ENCODE assay signal across 21 cellular contexts in the genomic region with DNA sequence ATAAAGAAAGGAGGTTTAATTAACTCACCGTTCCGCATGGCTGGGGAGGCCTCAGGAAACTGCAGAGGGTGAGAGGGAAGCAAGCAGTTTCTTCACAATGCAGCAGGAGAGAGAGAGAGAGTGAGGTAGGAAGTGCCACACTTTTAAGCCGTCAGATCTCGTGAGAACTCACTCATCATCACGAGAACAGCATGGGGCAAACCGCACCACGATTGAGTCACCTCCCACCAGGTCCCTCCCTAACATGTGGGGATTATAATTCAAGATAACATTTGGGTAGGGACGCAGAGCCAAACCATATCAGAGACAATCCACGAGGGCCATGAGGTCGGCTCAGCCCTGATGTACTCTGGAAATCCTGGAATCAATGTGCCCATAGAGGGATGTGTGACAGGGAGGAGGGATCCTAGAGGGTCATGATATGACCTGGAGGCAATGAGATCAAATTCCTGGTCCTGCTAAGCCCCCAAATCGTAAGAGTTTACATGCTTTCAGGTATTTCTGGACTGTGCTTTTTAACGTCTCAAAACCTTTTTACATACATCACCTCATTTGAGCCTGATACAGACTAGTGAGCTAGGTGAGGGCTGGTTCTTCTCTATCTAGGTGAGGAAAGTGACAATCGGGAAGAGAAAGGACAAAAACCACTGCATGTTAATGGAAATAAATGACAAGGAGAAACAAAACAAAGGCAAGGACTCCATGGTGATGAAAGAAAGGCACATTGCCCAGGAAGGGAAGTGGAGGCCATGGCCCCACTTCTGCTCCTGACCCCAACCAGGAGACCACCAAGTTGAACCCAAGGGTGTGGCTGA. TPM values are rescaled to one million over a fixed set of nuclear protein-coding genes. Genes with fewer than 3 reads are reported as not detected.
DNase-seq lines count a peak whose midpoint lies in the region; ATAC-seq and TF ChIP-seq lines count a peak whose summit lies in the region.
"Had no signal": no experiment of that assay in that cellular context is flagged by ENCODE, and none has a peak within 500 bp of the region (broad histone marks: within the 10 kb centered on the region; RNA-seq: fewer than 3 reads in every experiment).

No MANE protein-coding gene starts in this region.

- H3K4me1 ChIP-seq in A673 (ENCODE audit: insufficient read depth, low read length, poor library complexity, severe bottlenecking) (no peaks in the 10 kb centered on the region), SJCRH30 (no peaks in the 10 kb centered on the region)
- H3K4me1 ChIP-seq: Peyer's patch, upper lobe of left lung had no signal

- ATAC-seq in Right ventricle myocardium superior (ENCODE audit: poor library complexity) (no peak), HG02938 (IDR thresholded peaks at IDR 0.05; ENCODE audit: unreplicated experiment) (no peak)

- H3K4me3 ChIP-seq in A673 (ENCODE audit: low read depth, low read length, poor library complexity, severe bottlenecking): no peak overlapping the region
- H3K4me3 ChIP-seq in SJCRH30: peak overlapping the region; percentile 40
- H3K4me3 ChIP-seq: Peyer's patch, upper lobe of left lung had no signal

- no peak for TF ChIP-seq CTCF in A673 (conservative IDR thresholded peaks at IDR 0.05; ENCODE audit: low read depth, low read length)

- H3K36me3 ChIP-seq in A673 (ENCODE audit: insufficient read depth, low read length, poor library complexity, severe bottlenecking): no peaks in the 10 kb centered on the region
- no peaks in the 10 kb centered on the region for H3K36me3 ChIP-seq in SJCRH30
- H3K36me3 ChIP-seq: Peyer's patch, upper lobe of left lung had no signal

- DNase-seq in A673 (ENCODE audit: low spot score): peak; percentile 18
- DNase-seq in HK-2 (ENCODE audit: unreplicated experiment): peak; percentile 73
- peak; percentile 30 to 62 for DNase-seq in SJCRH30
- DNase-seq in iris pigment epithelial cell (ENCODE audit: low read depth): peak; percentile 30
- DNase-seq in Right ventricle myocardium superior: no peak
- no peak for DNase-seq in T-helper 2 cell
- no peak for DNase-seq in NCI-H2081 (lab: John Stamatoyannopoulos, UW)
- DNase-seq: activated CD4-positive, alpha-beta T cell treated with anti-CD3 and anti-CD28 coated beads, Interleukin-2, amount 50 U/mL, for 48 hours; amniotic stem cell; cortex of kidney; DMS 273 treated with DMSO at 0.1 percent for 48 hours; islet precursor cell; Kasumi-1; Peyer's patch; retina; stimulated activated CD4-positive, alpha-beta T cell treated with anti-CD3 and anti-CD28 coated beads, Interleukin-1b, Interleukin-23, amount 100 ng/mL, for 48 hours; upper lobe of left lung had no signal

- H3K9me3 ChIP-seq in A673 (ENCODE audit: low read depth, low read length, poor library complexity, severe bottlenecking) (no peaks in the 10 kb centered on the region), SJCRH30 (replicated peaks) (no peaks in the 10 kb centered on the region)
- H3K9me3 ChIP-seq: Peyer's patch, upper lobe of left lung had no signal

- CTCF ChIA-PET in A673 (lab: Charles Lee): no interaction called here

- H3K27me3 ChIP-seq in A673 (replicated peaks; ENCODE audit: insufficient read depth, low read depth, low read length, poor library complexity) (peaks cover 5% of the 10 kb centered on the region), SJCRH30 (no peaks in the 10 kb centered on the region)
- H3K27me3 ChIP-seq: Peyer's patch, upper lobe of left lung had no signal

- intact Hi-C loops in A673 (cut with micrococcal nuclease; ENCODE audit: unreplicated experiment): no loop called here
- intact Hi-C loops in Right ventricle myocardium superior (cut with DNase I): no loop called here

- POLR2A ChIA-PET in A673 (lab: Charles Lee; ENCODE audit: low non-redundant PET): no interaction called here

- no peak overlapping the region for H3K27ac ChIP-seq in A673 (ENCODE audit: low read depth, low read length, poor library complexity, severe bottlenecking)
- no peak overlapping the region for H3K27ac ChIP-seq in SJCRH30
- H3K27ac ChIP-seq: Peyer's patch, upper lobe of left lung had no signal

- no TSS peak for BruUV-seq in A673 (replicated peaks; lab: Mats Ljungman, UMichigan)

RNA-seq across cellular contexts. Expression of a gene that starts 19.5 kb away (rescaled TPM):
- total RNA-seq in A673 (2021): 0.15 TPM in 1 of 2 replicates, not detected in the other
- total RNA-seq in SJCRH30 (2014; rRNA removed; shearing (Covaris generic)): 0.25 and 0.36 TPM in 2 replicates
- total RNA-seq in Right ventricle myocardium superior: 0.22 TPM
- total RNA-seq: fibroblast of villous mesenchyme; myocyte; T-helper 1 cell treated with Interleukin-12 subunit alpha and Interleukin-12 subunit beta and Interleukin-4 antibody, amounts not matched to agents 30 ng/mL and 1 ng/mL, for 36 hours had no signal

Comparison
In these comparisons a context has a peak if more than half of its experiments do, and no peak if none do; other contexts are left out.
1. DNase-seq: peak in A673 (single experiment), HK-2 (single experiment), SJCRH30 (2 of 2) and iris pigment epithelial cell (single experiment); none in Right ventricle myocardium superior (single experiment), T-helper 2 cell (0 of 5) and NCI-H2081 (0 of 2).